In genomic region chr17:65495255-65496060, GRCh38 we compare ENCODE assay signal across 8 cellular contexts.
DNase-seq lines count a peak whose midpoint lies in the region; ATAC-seq, FAIRE-seq and TF ChIP-seq lines count a peak whose summit lies in the region.

No MANE protein-coding gene starts in this region.

- H3K27ac Mint-ChIP-seq in activated CD8-positive, alpha-beta memory T cell treated with anti-CD3 and anti-CD28 coated beads, Interleukin-2, amount 10 ng/mL, durations not matched to agents 7 days and 5 days: no peak overlapping the region

- TF ChIP-seq POLR2A in H1 (IDR thresholded peaks at IDR 0.05; ENCODE audit: control extremely low read depth in 1 of 2, low read depth in 2 of 2, low read length in 2 of 2): no peak

- peak overlapping the region; percentile 69 to 73 for H3K4me2 ChIP-seq in H1 (ENCODE audit: insufficient read depth in 1 of 2, low read depth in 2 of 2, low read length in 2 of 2)

- peak; percentile 57 for DNase-seq in activated CD8-positive, alpha-beta memory T cell treated with anti-CD3 and anti-CD28 coated beads for 24 hours
- no peak for DNase-seq in activated CD8-positive, alpha-beta memory T cell treated with anti-CD3 and anti-CD28 coated beads, Interleukin-2, amount 10 ng/mL, durations not matched to agents 7 days and 5 days
- DNase-seq in NT2/D1 (ENCODE audit: low read depth, low spot score) (peak; percentile 68), H1 (ENCODE audit: low read depth in 1 of 2, low spot score in 2 of 2) (peak; percentile 78 to 82), psoas muscle (no peak), right atrium auricular region (ENCODE audit: low spot score) (no peak), medulla oblongata (ENCODE audit: extremely low spot score) (no peak)

- H3K56ac ChIP-seq in H1 (replicated peaks; ENCODE audit: insufficient read length, low read depth, low read length): no peak overlapping the region

- no peak overlapping the region for H3K4me3 Mint-ChIP-seq in activated CD8-positive, alpha-beta memory T cell treated with anti-CD3 and anti-CD28 coated beads, Interleukin-2, amount 10 ng/mL, durations not matched to agents 7 days and 5 days

- no peak overlapping the region for H4K8ac ChIP-seq in H1 (ENCODE audit: extremely low read depth, insufficient read depth, low read length)

- intact Hi-C loops in psoas muscle (cut with DNase I): no loop called here

- H2BK12ac ChIP-seq in H1 (ENCODE audit: low read depth, low read length): peak overlapping the region; percentile 78; the same call in 1 of the 2 replicates

- H3K36me3 ChIP-seq in NT2/D1 (ENCODE audit: insufficient read depth, insufficient read length, low read length): no peaks in the 10 kb centered on the region
- H3K36me3 ChIP-seq in H1 (ENCODE audit: control insufficient read depth in 2 of 4, insufficient read depth in 4 of 4, low read length in 3 of 4): no peaks in the 10 kb centered on the region
- no peaks in the 10 kb centered on the region for H3K36me3 ChIP-seq in psoas muscle (ENCODE audit: insufficient read depth in 1 of 2, low read depth in 1 of 2)
- no peaks in the 10 kb centered on the region for H3K36me3 ChIP-seq in right atrium auricular region

- no peak overlapping the region for H3K14ac ChIP-seq in H1 (ENCODE audit: insufficient read length)

- H3K9ac ChIP-seq in NT2/D1 (ENCODE audit: insufficient read length, low read depth) (no peak overlapping the region), H1 (replicated peaks in 1 of 4; ENCODE audit: extremely low read depth in 1 of 4, low read depth in 3 of 4, low read length in 3 of 4) (no peak overlapping the region)

- CTCF ChIA-PET in activated CD8-positive, alpha-beta memory T cell treated with anti-CD3 and anti-CD28 coated beads, Interleukin-2, amount 10 ng/mL, durations not matched to agents 7 days and 5 days (lab: Charles Lee): no interaction called here
- CTCF ChIA-PET in H1 (lab: Charles Lee; ENCODE audit: partially characterized antibody): interaction anchor here (0.7 to 1.4 kb wide), 4 partner anchors 13 to 302 kb away, joined by 3 to 5 read pairs (median 3); no protein-coding TSS in a partner anchor

- H4K5ac ChIP-seq in H1 (ENCODE audit: insufficient read length, low read depth, low read length): no peak overlapping the region

- H3K4me1 Mint-ChIP-seq in activated CD8-positive, alpha-beta memory T cell treated with anti-CD3 and anti-CD28 coated beads, Interleukin-2, amount 10 ng/mL, durations not matched to agents 7 days and 5 days: peaks cover 3% of the 10 kb centered on the region

- H3K23me2 ChIP-seq in H1 (ENCODE audit: low read depth, low read length): peaks cover 7% of the 10 kb centered on the region; the same call in 1 of the 2 replicates

- H2BK15ac ChIP-seq in H1 (ENCODE audit: low read length): no peak overlapping the region

- H3K4me3 ChIP-seq in NT2/D1 (ENCODE audit: insufficient read length, low read depth) (no peak overlapping the region), H1 (ENCODE audit: extremely low read depth in 1 of 4, insufficient read depth in 2 of 4, low read depth in 3 of 4, low read length in 4 of 4) (peak overlapping the region; percentile 10 to 47 (median 26); a peak in 5 of 8 replicates), psoas muscle (no peak overlapping the region), right atrium auricular region (no peak overlapping the region)

- peak overlapping the region; percentile 84 for H3K18ac ChIP-seq in H1 (ENCODE audit: extremely low read depth, low read length)

- H4K20me1 ChIP-seq in H1 (replicated peaks in 1 of 2; ENCODE audit: control insufficient read depth in 1 of 2, insufficient read depth in 2 of 2, low read length in 2 of 2): no peaks in the 10 kb centered on the region

- peaks cover 30% of the 10 kb centered on the region for H3K27me3 Mint-ChIP-seq in activated CD8-positive, alpha-beta memory T cell treated with anti-CD3 and anti-CD28 coated beads, Interleukin-2, amount 10 ng/mL, durations not matched to agents 7 days and 5 days

- TF ChIP-seq RAD21 in H1 (IDR thresholded peaks at IDR 0.05 in 1 of 2, conservative IDR thresholded peaks at IDR 0.05 in 1 of 2; ENCODE audit: low read depth in 2 of 2, low read length in 2 of 2): peak; percentile 47 to 61

- H3K36me3 Mint-ChIP-seq in activated CD8-positive, alpha-beta memory T cell treated with anti-CD3 and anti-CD28 coated beads, Interleukin-2, amount 10 ng/mL, durations not matched to agents 7 days and 5 days: no peaks in the 10 kb centered on the region

- POLR2A ChIA-PET in H1 (lab: Charles Lee; ENCODE audit: partially characterized antibody): interaction anchor here (0.7 to 2.1 kb wide), 8 partner anchors 21 to 77 kb away, joined by 3 to 7 read pairs (median 4); no protein-coding TSS in a partner anchor

- H3K4ac ChIP-seq in H1 (replicated peaks; ENCODE audit: insufficient read length, low read depth, low read length): no peak overlapping the region

- peak overlapping the region; percentile 80; the same call in 1 of the 2 replicates for H2BK5ac ChIP-seq in H1 (ENCODE audit: low read depth, low read length)

- WGBS in H1 (ENCODE audit: extremely low coverage in 1 of 2, insufficient coverage in 1 of 2, insufficient read length in 1 of 2, insufficient replicate concordance in 2 of 2, low coverage in 1 of 2, low lambda C conversion rate in 2 of 2, missing lambda C conversion rate in 1 of 2), 2 experiments: 6% methylated on average over 18 of the region's 19 CpGs; no CpG with 5 or more reads in 1 of the 2 experiments
- WGBS in psoas muscle, 3 donors: 29 to 35% (median 32%) methylated on average over 19 of the region's 19 CpGs

- peak in 1 of 2 experiments; percentile 86; a peak in 2 of 3 replicates for TF ChIP-seq EP300 in H1 (IDR thresholded peaks at IDR 0.05; ENCODE audit: borderline replicate concordance in 1 of 2, low read depth in 2 of 2, low read length in 2 of 2)

- H3K23ac ChIP-seq in H1 (ENCODE audit: insufficient read length): no peak overlapping the region

- H3K79me2 ChIP-seq in H1 (ENCODE audit: control insufficient read depth in 1 of 2, insufficient read depth in 2 of 2, low read length in 2 of 2): no peaks in the 10 kb centered on the region

- H3K27ac ChIP-seq in H1 (ENCODE audit: low read depth, low read length): no peak overlapping the region
- no peak overlapping the region for H3K27ac ChIP-seq in psoas muscle
- no peak overlapping the region for H3K27ac ChIP-seq in right atrium auricular region

- TF ChIP-seq CTCF in H1 (IDR thresholded peaks at IDR 0.05; ENCODE audit: control extremely low read depth in 1 of 3, insufficient read depth in 1 of 3, low read depth in 1 of 3, low read length in 3 of 3): peak; percentile 20 to 30 (median 24)
- no peak for TF ChIP-seq CTCF in psoas muscle (IDR thresholded peaks at IDR 0.05)
- TF ChIP-seq CTCF in right atrium auricular region (IDR thresholded peaks at IDR 0.05): no peak

- no peaks in the 10 kb centered on the region for H3K79me1 ChIP-seq in H1 (ENCODE audit: low read depth, low read length)

- H3K9me3 Mint-ChIP-seq in activated CD8-positive, alpha-beta memory T cell treated with anti-CD3 and anti-CD28 coated beads, Interleukin-2, amount 10 ng/mL, durations not matched to agents 7 days and 5 days (ENCODE audit: low read depth): no peaks in the 10 kb centered on the region

- ATAC-seq in activated CD8-positive, alpha-beta memory T cell treated with anti-CD3 and anti-CD28 coated beads, Interleukin-2, amount 10 ng/mL, durations not matched to agents 7 days and 5 days: no peak
- ATAC-seq in psoas muscle (peak in 3 of 4 donors; percentile 32 to 55 (median 37)), GM18519 (IDR thresholded peaks at IDR 0.05; ENCODE audit: low FRiP score, unreplicated experiment) (no peak)

- peak overlapping the region; percentile 70 for H2BK120ac ChIP-seq in H1 (replicated peaks; ENCODE audit: low read depth, low read length)

- no peaks in the 10 kb centered on the region for H3K9me3 ChIP-seq in NT2/D1 (ENCODE audit: insufficient read depth, low read length)
- no peaks in the 10 kb centered on the region for H3K9me3 ChIP-seq in H1 (ENCODE audit: insufficient read depth in 2 of 2, low read depth in 1 of 2, low read length in 1 of 2)
- no peaks in the 10 kb centered on the region for H3K9me3 ChIP-seq in psoas muscle
- H3K9me3 ChIP-seq in right atrium auricular region: no peaks in the 10 kb centered on the region

- H2BK20ac ChIP-seq in H1 (ENCODE audit: low read length): peak overlapping the region; percentile 94

- no peaks in the 10 kb centered on the region for H3K27me3 ChIP-seq in NT2/D1 (ENCODE audit: insufficient read depth, insufficient read length)
- H3K27me3 ChIP-seq in H1 (replicated peaks in 1 of 4; ENCODE audit: control insufficient read depth in 3 of 4, extremely low read depth in 1 of 4, insufficient read depth in 3 of 4, low read length in 3 of 4): no peaks in the 10 kb centered on the region; a peak in 1 of 7 replicates
- peaks cover 0 to 2% (median 0%) of the 10 kb centered on the region in 3 donors for H3K27me3 ChIP-seq in psoas muscle (ENCODE audit: insufficient read depth in 3 of 3, low read length in 2 of 3)
- no peaks in the 10 kb centered on the region for H3K27me3 ChIP-seq in right atrium auricular region

- peak overlapping the region; percentile 60; the same call in 1 of the 2 replicates for H2AFZ ChIP-seq in H1 (ENCODE audit: low read length)

- peak overlapping the region; percentile 86 for H4K91ac ChIP-seq in H1 (replicated peaks; ENCODE audit: insufficient read length, low read length)

- H3K4me1 ChIP-seq in NT2/D1 (ENCODE audit: insufficient read depth, insufficient read length): peaks cover 4% of the 10 kb centered on the region
- peaks cover 4 to 13% (median 10%) of the 10 kb centered on the region in 4 experiments; a peak in 6 of 7 replicates for H3K4me1 ChIP-seq in H1 (replicated peaks in 1 of 4; ENCODE audit: control insufficient read depth in 3 of 4, insufficient read depth in 4 of 4, low read length in 3 of 4)
- H3K4me1 ChIP-seq in psoas muscle: no peaks in the 10 kb centered on the region
- no peaks in the 10 kb centered on the region for H3K4me1 ChIP-seq in right atrium auricular region

- FAIRE-seq in H1 (lab: Jason Lieb, UNC): peak; percentile 88

- no peak overlapping the region for H2AK5ac ChIP-seq in H1 (ENCODE audit: low read depth, low read length)

TF ChIP-seq in H1, 55 proteins besides CTCF, POLR2A, EP300 and RAD21 (continues in another document):
- TF ChIP-seq TAF1 (IDR thresholded peaks at IDR 0.05; ENCODE audit: low read depth, low read length) (peak; percentile 42; the same call in 1 of the 2 replicates), SP4 (IDR thresholded peaks at IDR 0.05; ENCODE audit: low read length) (0 out of 2 replicates have a peak, but pooled peaks have one; percentile 55), NANOG (IDR thresholded peaks at IDR 0.05; ENCODE audit: insufficient read depth, low read depth, low read length, poor library complexity, severe bottlenecking) (peak; percentile 81), HDAC2 (IDR thresholded peaks at IDR 0.05; ENCODE audit: borderline replicate concordance in 1 of 2, low read depth in 2 of 2, low read length in 2 of 2) (peak in 1 of 2 experiments; percentile 84; a peak in 1 of 4 replicates), CEBPB (IDR thresholded peaks at IDR 0.05; ENCODE audit: low read depth, low read length) (no peak), CREB1 (IDR thresholded peaks at IDR 0.05) (peak; percentile 42; the same call in 1 of the 2 replicates), SAP30 (IDR thresholded peaks at IDR 0.05; ENCODE audit: insufficient read depth, insufficient replicate concordance, low read length) (no peak)

Comparison
In these comparisons a context has a peak if more than half of its experiments do, and no peak if none do; other contexts are left out.
1. DNase-seq: peak in activated CD8-positive, alpha-beta memory T cell treated with anti-CD3 and anti-CD28 coated beads for 24 hours (single experiment), NT2/D1 (single experiment) and H1 (2 of 2); none in activated CD8-positive, alpha-beta memory T cell treated with anti-CD3 and anti-CD28 coated beads, Interleukin-2, amount 10 ng/mL, durations not matched to agents 7 days and 5 days (single experiment), psoas muscle (0 of 2), right atrium auricular region (single experiment) and medulla oblongata (single experiment).
2. ATAC-seq: peak in psoas muscle (3 of 4); none in activated CD8-positive, alpha-beta memory T cell treated with anti-CD3 and anti-CD28 coated beads, Interleukin-2, amount 10 ng/mL, durations not matched to agents 7 days and 5 days (single experiment) and GM18519 (single experiment).
3. H3K4me3 ChIP-seq: peak in H1 (4 of 4); none in NT2/D1 (single experiment), psoas muscle (single experiment) and right atrium auricular region (0 of 2).
4. CTCF ChIP-seq: peak in H1 (3 of 3); none in psoas muscle (single experiment) and right atrium auricular region (0 of 2).